Comparison of ENCODE assay signal across 8 cellular contexts in genomic region chr1:226064816-226065248, GRCh38. TPM values are rescaled to one million over a fixed set of nuclear protein-coding genes. Genes with fewer than 3 reads are reported as not detected.
A peak's percentile ranks its signal among the peaks of the same experiment; 100 is the strongest.
DNase-seq lines count a peak whose midpoint lies in the region; ATAC-seq and TF ChIP-seq lines count a peak whose summit lies in the region.

No MANE protein-coding gene starts in this region.

- no peak for TF ChIP-seq EP300 in gastroesophageal sphincter (IDR thresholded peaks at IDR 0.05)

- POLR2A ChIA-PET in CD8-positive, alpha-beta T cell (lab: Charles Lee) = interaction anchor here (0.6 to 5.2 kb wide), 12 partner anchors 9 to 140 kb away, joined by 3 to 35 read pairs (median 8); partner anchors contain the start of genes PYCR2 and SDE2

- H3K4me3 ChIP-seq in CD8-positive, alpha-beta T cell (ENCODE audit: low read depth, low read length) = peak overlapping the region; percentile 56
- H3K4me3 ChIP-seq in gastroesophageal sphincter (peak overlapping the region; percentile 75 to 85), prostate gland (peak overlapping the region; percentile 84 to 90)

- H3K4me1 Mint-ChIP-seq in CD8-positive, alpha-beta T cell (ENCODE audit: low read depth) = peaks cover 58% of the 10 kb centered on the region

- H3K4me1 ChIP-seq in CD8-positive, alpha-beta T cell (ENCODE audit: insufficient read depth, low read length) = peaks cover 61% of the 10 kb centered on the region
- peaks cover 8 to 72% (median 24%) of the 10 kb centered on the region in 3 donors for H3K4me1 ChIP-seq in gastroesophageal sphincter
- H3K4me1 ChIP-seq in prostate gland (replicated peaks) = peaks cover 4% of the 10 kb centered on the region

- H3K27me3 Mint-ChIP-seq in CD8-positive, alpha-beta T cell (ENCODE audit: low read depth) = no peaks in the 10 kb centered on the region

- H3K36me3 ChIP-seq in CD8-positive, alpha-beta T cell (ENCODE audit: insufficient read depth, low read length) = peaks cover 32% of the 10 kb centered on the region
- H3K36me3 ChIP-seq in gastroesophageal sphincter (peaks cover 0 to 40% of the 10 kb centered on the region in 2 donors), prostate gland (peaks cover 0 to 4% of the 10 kb centered on the region in 2 donors)

- H3K9me3 Mint-ChIP-seq in CD8-positive, alpha-beta T cell = no peaks in the 10 kb centered on the region

- no peaks in the 10 kb centered on the region for H3K27me3 ChIP-seq in CD8-positive, alpha-beta T cell (ENCODE audit: insufficient read depth, low read length)
- no peaks in the 10 kb centered on the region for H3K27me3 ChIP-seq in gastroesophageal sphincter
- no peaks in the 10 kb centered on the region for H3K27me3 ChIP-seq in prostate gland (replicated peaks; ENCODE audit: insufficient read depth)

- ATAC-seq in CD8-positive, alpha-beta T cell = no peak
- ATAC-seq in gastroesophageal sphincter (no peak), omental fat pad (ENCODE audit: low FRiP score) (no peak), HG02885 (IDR thresholded peaks at IDR 0.05; ENCODE audit: poor library complexity, unreplicated experiment) (no peak)

- CTCF ChIA-PET in CD8-positive, alpha-beta T cell (lab: Charles Lee) = interaction anchor here (0.7 to 3.9 kb wide), 36 partner anchors 9 to 142 kb away, joined by 3 to 61 read pairs (median 4); partner anchors contain the start of gene SDE2

- H3K27ac Mint-ChIP-seq in CD8-positive, alpha-beta T cell = peak overlapping the region; percentile 83

- peak overlapping the region; percentile 35 for H3K27ac ChIP-seq in CD8-positive, alpha-beta T cell (ENCODE audit: low read depth, low read length)
- H3K27ac ChIP-seq in gastroesophageal sphincter (peak overlapping the region in 3 of 4 donors; percentile 54 to 99 (median 98)), prostate gland (peak overlapping the region; percentile 99 to 100)

- peaks cover 54% of the 10 kb centered on the region for H3K36me3 Mint-ChIP-seq in CD8-positive, alpha-beta T cell

- WGBS in gastroesophageal sphincter (ENCODE audit: low coverage in 1 of 2), 2 donors = 0% methylated on average over 3 to 5 of the region's 5 CpGs
- WGBS in prostate gland = under 1% methylated on average over 5 of the region's 5 CpGs

- intact Hi-C loops in CD8-positive, alpha-beta T cell (cut with DNase I, micrococcal nuclease) = loop anchor here (1.0 to 10.0 kb wide), 10 partner anchors 9 to 674 kb away; partner anchors contain the start of genes ITPKB (in 2 of the 2), ACBD3 (in 1 of the 2), LBR (in 1 of the 2) and SRP9 (in 1 of the 2)
- intact Hi-C loops in prostate gland (cut with DNase I) = loop anchor here (2.0 to 10.0 kb wide), 3 partner anchors 56 to 640 kb away; partner anchors contain the start of genes LBR and SDE2

- peak overlapping the region; percentile 86 for H3K4me3 Mint-ChIP-seq in CD8-positive, alpha-beta T cell

- DNase-seq in CD8-positive, alpha-beta T cell = peak in 3 of 7 experiments; percentile 27 to 34 (median 30)
- DNase-seq in H4 (ENCODE audit: low spot score) = peak; percentile 56
- peak; percentile 79 for DNase-seq in NCI-H69 (lab: John Stamatoyannopoulos, UW)
- peak; percentile 76 for DNase-seq in activated effector memory CD4-positive, alpha-beta T cell treated with anti-CD3 and anti-CD28 coated beads, Interleukin-2, amount 50 U/mL, for 16 hours
- peak; percentile 50 for DNase-seq in prostate gland (ENCODE audit: low spot score)
- no peak for DNase-seq in omental fat pad (ENCODE audit: low spot score)

- TF ChIP-seq POLR2A in gastroesophageal sphincter (IDR thresholded peaks at IDR 0.05) (no peak), prostate gland (IDR thresholded peaks at IDR 0.05) (no peak)

- peak; percentile 47 for TF ChIP-seq CTCF in CD8-positive, alpha-beta T cell (IDR thresholded peaks at IDR 0.05)
- peak; percentile 44 to 81 (median 66) for TF ChIP-seq CTCF in gastroesophageal sphincter (IDR thresholded peaks at IDR 0.05)
- TF ChIP-seq CTCF in prostate gland (IDR thresholded peaks at IDR 0.05) = peak in 3 of 4 experiments; percentile 8 to 84 (median 83)
- peak in 1 of 3 donors; percentile 19 for TF ChIP-seq CTCF in omental fat pad (IDR thresholded peaks at IDR 0.05)

- H3K9me3 ChIP-seq in CD8-positive, alpha-beta T cell (ENCODE audit: low read length) = no peaks in the 10 kb centered on the region
- no peaks in the 10 kb centered on the region for H3K9me3 ChIP-seq in gastroesophageal sphincter
- no peaks in the 10 kb centered on the region for H3K9me3 ChIP-seq in prostate gland

RNA-seq across cellular contexts. Expression of gene H3-3A, which starts 2.3 kb away (rescaled TPM):
- total RNA-seq in CD8-positive, alpha-beta T cell = 100 to 1,000 TPM; 439 to 447 TPM
- 313 and 407 TPM in 2 replicates for total RNA-seq in H4 (2014; rRNA removed; shearing (Covaris generic))
- total RNA-seq in gastroesophageal sphincter (100 to 1,000 TPM; 309 to 383 (median 364) TPM), prostate gland (100 to 1,000 TPM; 400 to 481 TPM), omental fat pad (100 to 1,000 TPM; 284 to 317 (median 305) TPM)

Comparison
In these comparisons a context has a peak if more than half of its experiments do, and no peak if none do; other contexts are left out.
1. H3K27ac ChIP-seq: peak in every context shown above with its lines; median percentile 100 in prostate gland; 98 in gastroesophageal sphincter; 35 in CD8-positive, alpha-beta T cell.